11 cellular contexts compared by ENCODE assay signal in genomic region chr3:187713504-187713903, GRCh38. TPM values are rescaled to one million over a fixed set of nuclear protein-coding genes. Genes with fewer than 3 reads are reported as not detected.
DNase-seq lines count a peak whose midpoint lies in the region; ATAC-seq, FAIRE-seq and TF ChIP-seq lines count a peak whose summit lies in the region.
"Had no signal": no experiment of that assay in that cellular context is flagged by ENCODE, and none has a peak within 500 bp of the region (broad histone marks: within the 10 kb centered on the region; RNA-seq: fewer than 3 reads in every experiment).

No MANE protein-coding gene starts in this region.

- ATAC-seq in GM19468 (IDR thresholded peaks at IDR 0.05; ENCODE audit: extremely low read depth, unreplicated experiment) (peak; percentile 44), RWPE2 (ENCODE audit: low read depth) (peak; percentile 68), HG03460 (IDR thresholded peaks at IDR 0.05; ENCODE audit: unreplicated experiment) (no peak), GM18907 (IDR thresholded peaks at IDR 0.05; ENCODE audit: unreplicated experiment) (no peak)

- H3K4me1 ChIP-seq in RWPE2 (ENCODE audit: insufficient read depth, poor library complexity, severe bottlenecking): no peaks in the 10 kb centered on the region

- H3K27ac ChIP-seq in RWPE2 (ENCODE audit: poor library complexity, severe bottlenecking): no peak overlapping the region
- H3K27ac ChIP-seq: skin epidermis had no signal

- TF ChIP-seq CTCF in RWPE2 (IDR thresholded peaks at IDR 0.05; ENCODE audit: poor library complexity, severe bottlenecking) (no peak), fibroblast of pulmonary artery (IDR thresholded peaks at IDR 0.05; ENCODE audit: low read length, missing control alignments) (no peak)

- no peak for FAIRE-seq in GM12891 (lab: Jason Lieb, UNC)

- H3K4me3 ChIP-seq in RWPE2 (ENCODE audit: severe bottlenecking): no peak overlapping the region
- no peak overlapping the region for H3K4me3 ChIP-seq in fibroblast of pulmonary artery (replicated peaks; ENCODE audit: low read depth, low read length)
- H3K4me3 ChIP-seq: skin epidermis had no signal

- H3K36me3 ChIP-seq in RWPE2 (ENCODE audit: low read depth): no peaks in the 10 kb centered on the region

- no peaks in the 10 kb centered on the region for H3K9me3 ChIP-seq in RWPE2 (ENCODE audit: severe bottlenecking)

- TF ChIP-seq POLR2A in GM12891 (IDR thresholded peaks at IDR 0.05; ENCODE audit: low read depth, low read length): no peak

- no peaks in the 10 kb centered on the region for H3K27me3 ChIP-seq in RWPE2 (ENCODE audit: insufficient read depth, poor library complexity, severe bottlenecking)

- peak; percentile 67 for DNase-seq in A172 (ENCODE audit: low spot score)
- no peak for DNase-seq in RWPE2 (ENCODE audit: low spot score)
- DNase-seq in fibroblast of pulmonary artery (ENCODE audit: low read depth): peak; percentile 49
- no peak for DNase-seq in HK-2 (ENCODE audit: unreplicated experiment)
- DNase-seq in GM12891 (ENCODE audit: insufficient read length, low spot score): no peak
- DNase-seq: activated T-cell treated with anti-CD3 and anti-CD28 coated beads, Interleukin-2, amount 50 U/mL, for 48 hours; hippocampal formation had no signal

TF ChIP-seq in GM12891, 5 proteins besides CTCF, POLR2A, EP300 and RAD21:
- TF ChIP-seq TAF1 (IDR thresholded peaks at IDR 0.05; ENCODE audit: low read depth, low read length): no peak
- TF ChIP-seq PAX5 (IDR thresholded peaks at IDR 0.05; ENCODE audit: insufficient read depth, low read length, severe bottlenecking): no peak
- no peak for TF ChIP-seq POLR2AphosphoS5 (IDR thresholded peaks at IDR 0.05; ENCODE audit: low read depth, low read length)
- no peak for TF ChIP-seq POU2F2 (IDR thresholded peaks at IDR 0.05; ENCODE audit: low read depth, low read length)
- TF ChIP-seq SPI1 (IDR thresholded peaks at IDR 0.05; ENCODE audit: low read depth, low read length): no peak

RNA-seq across cellular contexts. Expression of gene RTP2, which starts 11.1 kb away (rescaled TPM):
- not detected in 2 replicates for total RNA-seq in A172 (2014; rRNA removed; shearing (Covaris generic))
- not detected for polyA plus RNA-seq in GM12891 (2012; ENCODE audit: low read depth, missing spikeins)

RNA-seq across cellular contexts. Expression of gene BCL6, which starts 31.8 kb away (rescaled TPM):
- total RNA-seq in A172 (2014; rRNA removed; shearing (Covaris generic)): 3.2 and 4.6 TPM in 2 replicates
- polyA plus RNA-seq in GM12891 (2012; ENCODE audit: low read depth, missing spikeins): 0.23 TPM

RNA-seq across cellular contexts. Expression of gene SST, which starts 43.3 kb away (rescaled TPM):
- total RNA-seq in A172 (2014; rRNA removed; shearing (Covaris generic)): not detected in 2 replicates
- not detected for polyA plus RNA-seq in GM12891 (2012; ENCODE audit: low read depth, missing spikeins)

Comparison
In these comparisons a context has a peak if more than half of its experiments do, and no peak if none do; other contexts are left out.
1. DNase-seq: peak in A172 (single experiment) and fibroblast of pulmonary artery (single experiment); none in RWPE2 (single experiment), HK-2 (single experiment) and GM12891 (single experiment).
2. ATAC-seq: peak in GM19468 (single experiment) and RWPE2 (single experiment); none in HG03460 (single experiment) and GM18907 (single experiment).